Comparison of ENCODE assay signal across 23 cellular contexts in genomic region chr2:182980652-182981051, GRCh38.
"Had no signal": no experiment of that assay in that cellular context is flagged by ENCODE, and none has a peak within 500 bp of the region (broad histone marks: within the 10 kb centered on the region; RNA-seq: fewer than 3 reads in every experiment).

No MANE protein-coding gene starts in this region.

- H3K4me3 ChIP-seq: colonic mucosa, esophagus squamous epithelium, left ventricle myocardium inferior, lung, mucosa of descending colon, spleen, suprapubic skin, tibial nerve had no signal

- ATAC-seq: activated CD4-positive, CD25-positive, alpha-beta regulatory T cell treated with anti-CD3 and anti-CD28 coated beads, Interleukin-2, amount 50 U/mL, for 24 hours; right cardiac atrium had no signal

- H3K27me3 ChIP-seq: colonic mucosa, esophagus squamous epithelium, spleen, suprapubic skin, tibial nerve had no signal

- H3K4me1 ChIP-seq: colonic mucosa, esophagus squamous epithelium, left ventricle myocardium inferior, spleen, suprapubic skin, tibial nerve had no signal

- H3K9me3 ChIP-seq: colonic mucosa, esophagus squamous epithelium, left ventricle myocardium inferior, mucosa of descending colon, spleen, suprapubic skin, tibial nerve had no signal

- DNase-seq: activated CD4-positive, alpha-beta T cell treated with anti-CD3 and anti-CD28 coated beads for 48 hours; activated CD4-positive, alpha-beta T cell treated with anti-CD3 and anti-CD28 coated beads, Interleukin-2, amount 50 U/mL, for 48 hours; activated CD8-positive, alpha-beta memory T cell treated with anti-CD3 and anti-CD28 coated beads for 24 hours; activated effector memory CD4-positive, alpha-beta T cell treated with Interleukin-2 at 50 U/mL for 16 hours; activated naive CD4-positive, alpha-beta T cell treated with Interleukin-2 at 50 U/mL for 16 hours; anterior cingulate cortex; colonic mucosa; effector CD8-positive, alpha-beta T cell; esophagus squamous epithelium; islet precursor cell; left ventricle myocardium inferior; mucosa of descending colon; posterior cingulate gyrus; right cardiac atrium; spleen; T-helper 9 cell; WERI-Rb-1 had no signal

- FAIRE-seq: bronchial epithelial cell had no signal

- H3K27ac ChIP-seq: colonic mucosa, epithelial cell of prostate, esophagus squamous epithelium, left ventricle myocardium inferior, spleen, suprapubic skin, tibial nerve, WERI-Rb-1 had no signal
